In the genomic region with DNA sequence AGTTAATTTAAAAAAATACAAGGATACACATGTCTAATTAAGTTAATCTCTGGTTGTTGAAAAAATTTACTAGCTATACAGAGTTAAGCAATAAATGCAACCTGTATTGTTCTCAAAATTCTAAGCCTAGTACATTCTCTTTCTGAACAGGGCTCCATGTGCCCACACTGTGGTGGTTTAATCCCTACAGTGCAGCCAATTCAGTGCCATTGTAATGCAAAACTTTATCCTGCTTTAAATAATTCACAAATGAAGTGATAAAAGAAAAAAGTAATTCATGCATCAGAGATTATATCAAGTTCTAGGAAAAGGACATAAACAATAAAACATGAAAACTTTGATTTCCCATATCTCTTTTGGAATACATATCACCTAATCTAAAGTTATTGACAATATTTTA, we compare ENCODE assay signal across 36 cellular contexts.
"Had no signal": no experiment of that assay in that cellular context is flagged by ENCODE, and none has a peak within 500 bp of the region (broad histone marks: within the 10 kb centered on the region; RNA-seq: fewer than 3 reads in every experiment).

No MANE protein-coding gene starts in this region.

- DNase-seq: activated CD4-positive, alpha-beta memory T cell treated with anti-CD3 and anti-CD28 coated beads, Interleukin-2, amount 10 ng/mL, durations not matched to agents 7 days and 5 days; activated CD4-positive, alpha-beta T cell treated with anti-CD3 and anti-CD28 coated beads for 1 hour; activated CD4-positive, alpha-beta T cell treated with anti-CD3 and anti-CD28 coated beads for 36 hours; activated CD4-positive, alpha-beta T cell treated with anti-CD3 and anti-CD28 coated beads for 48 hours; activated CD4-positive, alpha-beta T cell treated with anti-CD3 and anti-CD28 coated beads, Interleukin-2, amount 10 ng/mL, durations not matched to agents 7 days and 5 days; activated CD4-positive, alpha-beta T cell treated with anti-CD3 and anti-CD28 coated beads, Interleukin-2, amount 50 U/mL, for 48 hours; activated CD4-positive, CD25-positive, alpha-beta regulatory T cell; activated CD8-positive, alpha-beta memory T cell treated with anti-CD3 and anti-CD28 coated beads for 24 hours; activated CD8-positive, alpha-beta memory T cell treated with anti-CD3 and anti-CD28 coated beads, Interleukin-2, amount 10 ng/mL, durations not matched to agents 7 days and 5 days; activated CD8-positive, alpha-beta memory T cell treated with anti-CD3 and anti-CD28 coated beads, Interleukin-2, amount 50 U/mL, for 48 hours; activated CD8-positive, alpha-beta T cell treated with anti-CD3 and anti-CD28 coated beads, Interleukin-2, amount 10 ng/mL, durations not matched to agents 7 days and 5 days; activated effector memory CD4-positive, alpha-beta T cell treated with Interleukin-2 at 50 U/mL for 16 hours; activated gamma-delta T cell; activated naive CD4-positive, alpha-beta T cell treated with anti-CD3 and anti-CD28 coated beads, Interleukin-2, amount 10 ng/mL, durations not matched to agents 7 days and 5 days; activated naive CD4-positive, alpha-beta T cell treated with Interleukin-2 at 50 U/mL for 16 hours; activated naive CD8-positive, alpha-beta T cell treated with anti-CD3 and anti-CD28 coated beads, Interleukin-2, amount 10 ng/mL, durations not matched to agents 7 days and 5 days; activated naive CD8-positive, alpha-beta T cell treated with anti-CD3 and anti-CD28 coated beads, Interleukin-2, amount 50 U/mL, for 24 hours; activated T-cell treated with anti-CD3 and anti-CD28 coated beads, Interleukin-2, amount 50 U/mL, for 24 hours; activated T-cell treated with anti-CD3 and anti-CD28 coated beads, Interleukin-2, amount 50 U/mL, for 48 hours; amygdala; anterior cingulate cortex; caudate nucleus; cerebellar nuclear complex; T-helper 2 cell; T-helper 9 cell had no signal

- H3K4me1 Mint-ChIP-seq: activated CD4-positive, alpha-beta memory T cell treated with anti-CD3 and anti-CD28 coated beads, Interleukin-2, amount 10 ng/mL, durations not matched to agents 7 days and 5 days; activated CD4-positive, alpha-beta T cell treated with anti-CD3 and anti-CD28 coated beads for 36 hours; activated CD4-positive, alpha-beta T cell treated with anti-CD3 and anti-CD28 coated beads, Interleukin-2, amount 10 ng/mL, durations not matched to agents 7 days and 5 days; activated CD8-positive, alpha-beta memory T cell treated with anti-CD3 and anti-CD28 coated beads, Interleukin-2, amount 10 ng/mL, durations not matched to agents 7 days and 5 days; activated naive CD4-positive, alpha-beta T cell treated with anti-CD3 and anti-CD28 coated beads, Interleukin-2, amount 10 ng/mL, durations not matched to agents 7 days and 5 days; activated naive CD4-positive, alpha-beta T cell treated with anti-CD3 and anti-CD28 coated beads, Interleukin-2, amount 50 U/mL, for 24 hours; activated naive CD8-positive, alpha-beta T cell treated with anti-CD3 and anti-CD28 coated beads, Interleukin-2, amount 10 ng/mL, durations not matched to agents 7 days and 5 days; activated naive CD8-positive, alpha-beta T cell treated with anti-CD3 and anti-CD28 coated beads, Interleukin-2, amount 50 U/mL, for 24 hours; central memory CD8-positive, alpha-beta T cell had no signal

- H3K4me3 ChIP-seq: ascending aorta, cardiac muscle cell had no signal

- H3K36me3 ChIP-seq: ascending aorta, cardiac muscle cell had no signal

- H3K9me3 ChIP-seq: ascending aorta had no signal

- H3K36me3 Mint-ChIP-seq: activated CD8-positive, alpha-beta memory T cell treated with anti-CD3 and anti-CD28 coated beads, Interleukin-2, amount 10 ng/mL, durations not matched to agents 7 days and 5 days; activated naive CD4-positive, alpha-beta T cell treated with anti-CD3 and anti-CD28 coated beads, Interleukin-2, amount 10 ng/mL, durations not matched to agents 7 days and 5 days; activated naive CD4-positive, alpha-beta T cell treated with anti-CD3 and anti-CD28 coated beads, Interleukin-2, amount 50 U/mL, for 24 hours; activated naive CD8-positive, alpha-beta T cell; activated naive CD8-positive, alpha-beta T cell treated with anti-CD3 and anti-CD28 coated beads, Interleukin-2, amount 10 ng/mL, durations not matched to agents 7 days and 5 days; brain had no signal

- H3K27ac Mint-ChIP-seq: activated CD4-positive, alpha-beta memory T cell treated with anti-CD3 and anti-CD28 coated beads, Interleukin-2, amount 10 ng/mL, durations not matched to agents 7 days and 5 days; activated CD4-positive, alpha-beta T cell treated with anti-CD3 and anti-CD28 coated beads for 36 hours; activated CD4-positive, alpha-beta T cell treated with anti-CD3 and anti-CD28 coated beads, Interleukin-2, amount 10 ng/mL, durations not matched to agents 7 days and 5 days; activated CD8-positive, alpha-beta memory T cell treated with anti-CD3 and anti-CD28 coated beads, Interleukin-2, amount 10 ng/mL, durations not matched to agents 7 days and 5 days; activated CD8-positive, alpha-beta T cell treated with anti-CD3 and anti-CD28 coated beads, Interleukin-2, amount 10 ng/mL, durations not matched to agents 7 days and 5 days; activated naive CD4-positive, alpha-beta T cell treated with anti-CD3 and anti-CD28 coated beads, Interleukin-2, amount 10 ng/mL, durations not matched to agents 7 days and 5 days; activated naive CD4-positive, alpha-beta T cell treated with anti-CD3 and anti-CD28 coated beads, Interleukin-2, amount 50 U/mL, for 24 hours; activated naive CD8-positive, alpha-beta T cell; activated naive CD8-positive, alpha-beta T cell treated with anti-CD3 and anti-CD28 coated beads, Interleukin-2, amount 10 ng/mL, durations not matched to agents 7 days and 5 days; activated naive CD8-positive, alpha-beta T cell treated with anti-CD3 and anti-CD28 coated beads, Interleukin-2, amount 50 U/mL, for 24 hours; activated T-cell treated with anti-CD3 and anti-CD28 coated beads, Interleukin-2, amount 50 U/mL, for 24 hours; activated T-helper 2 cell treated with anti-CD3 and anti-CD28 coated beads, Interferon-gamma antibody, Interleukin-2, Interleukin-4, amounts not matched to agents 10 μg/mL and 5 μg/mL and 100 μg/mL, durations not matched to agents 14 hours and 24 hours and 36 hours; brain; T-helper 1 cell treated with Interleukin-12 subunit alpha and Interleukin-12 subunit beta and Interleukin-4 antibody, amounts not matched to agents 30 μg/mL and 1 μg/mL, for 36 hours; T-helper 2 cell treated with Interferon-gamma antibody and Interleukin-4, amounts not matched to agents 5 μg/mL and 100 μg/mL, for 36 hours had no signal

- H3K27me3 Mint-ChIP-seq: activated CD4-positive, alpha-beta memory T cell treated with anti-CD3 and anti-CD28 coated beads, Interleukin-2, amount 10 ng/mL, durations not matched to agents 7 days and 5 days; activated CD4-positive, alpha-beta T cell treated with anti-CD3 and anti-CD28 coated beads for 36 hours; activated CD4-positive, alpha-beta T cell treated with anti-CD3 and anti-CD28 coated beads, Interleukin-2, amount 10 ng/mL, durations not matched to agents 7 days and 5 days; activated CD8-positive, alpha-beta memory T cell treated with anti-CD3 and anti-CD28 coated beads, Interleukin-2, amount 10 ng/mL, durations not matched to agents 7 days and 5 days; activated naive CD4-positive, alpha-beta T cell treated with anti-CD3 and anti-CD28 coated beads, Interleukin-2, amount 10 ng/mL, durations not matched to agents 7 days and 5 days; activated naive CD8-positive, alpha-beta T cell; activated naive CD8-positive, alpha-beta T cell treated with anti-CD3 and anti-CD28 coated beads, Interleukin-2, amount 10 ng/mL, durations not matched to agents 7 days and 5 days; activated naive CD8-positive, alpha-beta T cell treated with anti-CD3 and anti-CD28 coated beads, Interleukin-2, amount 50 U/mL, for 24 hours; activated T-cell treated with anti-CD3 and anti-CD28 coated beads, Interleukin-2, amount 50 U/mL, for 24 hours; brain; central memory CD8-positive, alpha-beta T cell had no signal

- H3K9me3 Mint-ChIP-seq: activated CD4-positive, alpha-beta memory T cell treated with anti-CD3 and anti-CD28 coated beads, Interleukin-2, amount 10 ng/mL, durations not matched to agents 7 days and 5 days; activated CD4-positive, alpha-beta T cell treated with anti-CD3 and anti-CD28 coated beads, Interleukin-2, amount 10 ng/mL, durations not matched to agents 7 days and 5 days; activated naive CD8-positive, alpha-beta T cell treated with anti-CD3 and anti-CD28 coated beads, Interleukin-2, amount 10 ng/mL, durations not matched to agents 7 days and 5 days; activated T-cell treated with anti-CD3 and anti-CD28 coated beads, Interleukin-2, amount 50 U/mL, for 24 hours; activated T-helper 2 cell treated with anti-CD3 and anti-CD28 coated beads, Interferon-gamma antibody, Interleukin-2, Interleukin-4, amounts not matched to agents 10 μg/mL and 5 μg/mL and 100 μg/mL, durations not matched to agents 14 hours and 24 hours and 36 hours; T-helper 1 cell treated with Interleukin-12 subunit alpha and Interleukin-12 subunit beta and Interleukin-4 antibody, amounts not matched to agents 30 μg/mL and 1 μg/mL, for 36 hours; T-helper 2 cell treated with Interferon-gamma antibody and Interleukin-4, amounts not matched to agents 5 μg/mL and 100 μg/mL, for 36 hours had no signal

- ATAC-seq: activated CD4-positive, alpha-beta T cell treated with anti-CD3 and anti-CD28 coated beads for 36 hours; activated CD4-positive, CD25-positive, alpha-beta regulatory T cell treated with anti-CD3 and anti-CD28 coated beads, Interleukin-2, amount 50 U/mL, for 24 hours; activated CD8-positive, alpha-beta memory T cell treated with anti-CD3 and anti-CD28 coated beads, Interleukin-2, amount 10 ng/mL, durations not matched to agents 7 days and 5 days; activated CD8-positive, alpha-beta T cell treated with anti-CD3 and anti-CD28 coated beads, Interleukin-2, amount 10 ng/mL, durations not matched to agents 7 days and 5 days; activated naive CD8-positive, alpha-beta T cell treated with anti-CD3 and anti-CD28 coated beads, Interleukin-2, amount 50 U/mL, for 24 hours had no signal

- H3K4me3 Mint-ChIP-seq: activated CD4-positive, alpha-beta memory T cell treated with anti-CD3 and anti-CD28 coated beads, Interleukin-2, amount 10 ng/mL, durations not matched to agents 7 days and 5 days; activated CD4-positive, alpha-beta T cell treated with anti-CD3 and anti-CD28 coated beads for 36 hours; activated CD4-positive, alpha-beta T cell treated with anti-CD3 and anti-CD28 coated beads, Interleukin-2, amount 10 ng/mL, durations not matched to agents 7 days and 5 days; activated CD8-positive, alpha-beta memory T cell treated with anti-CD3 and anti-CD28 coated beads, Interleukin-2, amount 10 ng/mL, durations not matched to agents 7 days and 5 days; activated CD8-positive, alpha-beta T cell treated with anti-CD3 and anti-CD28 coated beads, Interleukin-2, amount 10 ng/mL, durations not matched to agents 7 days and 5 days; activated naive CD4-positive, alpha-beta T cell treated with anti-CD3 and anti-CD28 coated beads, Interleukin-2, amount 10 ng/mL, durations not matched to agents 7 days and 5 days; activated naive CD4-positive, alpha-beta T cell treated with anti-CD3 and anti-CD28 coated beads, Interleukin-2, amount 50 U/mL, for 24 hours; activated naive CD8-positive, alpha-beta T cell; activated naive CD8-positive, alpha-beta T cell treated with anti-CD3 and anti-CD28 coated beads, Interleukin-2, amount 10 ng/mL, durations not matched to agents 7 days and 5 days; activated naive CD8-positive, alpha-beta T cell treated with anti-CD3 and anti-CD28 coated beads, Interleukin-2, amount 50 U/mL, for 24 hours; activated T-cell treated with anti-CD3 and anti-CD28 coated beads, Interleukin-2, amount 50 U/mL, for 24 hours; brain; central memory CD8-positive, alpha-beta T cell; T-helper 1 cell treated with Interleukin-12 subunit alpha and Interleukin-12 subunit beta and Interleukin-4 antibody, amounts not matched to agents 30 μg/mL and 1 μg/mL, for 36 hours; T-helper 2 cell treated with Interferon-gamma antibody and Interleukin-4, amounts not matched to agents 5 μg/mL and 100 μg/mL, for 36 hours had no signal

- H3K4me1 ChIP-seq: ascending aorta had no signal

- H3K27me3 ChIP-seq: ascending aorta, cardiac muscle cell had no signal

- H3K27ac ChIP-seq: ascending aorta, cardiac muscle cell, VCaP had no signal
